Comparison of ENCODE assay signal across 10 cellular contexts in genomic region chr2:242010567-242011513, GRCh38.
DNase-seq lines count a peak whose midpoint lies in the region; ATAC-seq and TF ChIP-seq lines count a peak whose summit lies in the region.
"Had no signal": no experiment of that assay in that cellular context is flagged by ENCODE, and none has a peak within 500 bp of the region (broad histone marks: within the 10 kb centered on the region; RNA-seq: fewer than 3 reads in every experiment).

No MANE protein-coding gene starts in this region.

- DNase-seq in activated CD4-positive, alpha-beta T cell treated with anti-CD3 and anti-CD28 coated beads for 36 hours, result peak; percentile 39
- DNase-seq in activated CD4-positive, alpha-beta T cell treated with anti-CD3 and anti-CD28 coated beads, Interleukin-2, amount 50 U/mL, for 4 hours, result no peak
- peak; percentile 14 for DNase-seq in SW480 (ENCODE audit: low spot score)
- no peak for DNase-seq in chondrocyte (ENCODE audit: low spot score)
- peak; percentile 13 to 16 for DNase-seq in stimulated activated CD8-positive, alpha-beta memory T cell treated with anti-CD3 and anti-CD28 coated beads, Interleukin-15, amount 100 ng/mL, for 48 hours (ENCODE audit: low read depth in 2 of 2)
- DNase-seq in GM03348 (ENCODE audit: low spot score), result no peak
- no peak for DNase-seq in activated T-helper 2 cell treated with anti-CD3 and anti-CD28 coated beads, Interferon-gamma antibody, Interleukin-2, Interleukin-4, amounts not matched to agents 10 μg/mL and 5 μg/mL and 100 μg/mL, durations not matched to agents 14 hours and 24 hours and 36 hours (ENCODE audit: low spot score)
- DNase-seq: NCI-H1417 had no signal

- TF ChIP-seq CTCF in chondrocyte (IDR thresholded peaks at IDR 0.05), result no peak

- intact Hi-C loops in activated CD4-positive, alpha-beta T cell treated with anti-CD3 and anti-CD28 coated beads for 36 hours (cut with DNase I, micrococcal nuclease), result loop anchor here in 1 of 2 experiments (2.0 kb wide), 1 partner anchor 44 kb away; no protein-coding TSS in a partner anchor
- intact Hi-C loops in activated T-helper 2 cell treated with anti-CD3 and anti-CD28 coated beads, Interferon-gamma antibody, Interleukin-2, Interleukin-4, amounts not matched to agents 10 μg/mL and 5 μg/mL and 100 μg/mL, durations not matched to agents 14 hours and 24 hours and 36 hours (cut with micrococcal nuclease), result no loop called here

- H3K4me3 Mint-ChIP-seq in activated CD4-positive, alpha-beta T cell treated with anti-CD3 and anti-CD28 coated beads for 36 hours, result no peak overlapping the region
- H3K4me3 Mint-ChIP-seq in chondrocyte (ENCODE audit: unreplicated experiment), result no peak overlapping the region
- H3K4me3 Mint-ChIP-seq in activated T-helper 2 cell treated with anti-CD3 and anti-CD28 coated beads, Interferon-gamma antibody, Interleukin-2, Interleukin-4, amounts not matched to agents 10 μg/mL and 5 μg/mL and 100 μg/mL, durations not matched to agents 14 hours and 24 hours and 36 hours (ENCODE audit: low read depth), result no peak overlapping the region
- H3K4me3 Mint-ChIP-seq: brain had no signal

- POLR2A ChIA-PET in activated CD4-positive, alpha-beta T cell treated with anti-CD3 and anti-CD28 coated beads for 36 hours (lab: Charles Lee), result no interaction called here

- peaks cover 5% of the 10 kb centered on the region for H3K4me1 Mint-ChIP-seq in activated CD4-positive, alpha-beta T cell treated with anti-CD3 and anti-CD28 coated beads for 36 hours
- no peaks in the 10 kb centered on the region for H3K4me1 Mint-ChIP-seq in chondrocyte (ENCODE audit: low read depth)
- peaks cover 9% of the 10 kb centered on the region for H3K4me1 Mint-ChIP-seq in activated T-helper 2 cell treated with anti-CD3 and anti-CD28 coated beads, Interferon-gamma antibody, Interleukin-2, Interleukin-4, amounts not matched to agents 10 μg/mL and 5 μg/mL and 100 μg/mL, durations not matched to agents 14 hours and 24 hours and 36 hours (ENCODE audit: low read depth)
- H3K4me1 Mint-ChIP-seq: brain had no signal

- no peak overlapping the region for H3K27ac Mint-ChIP-seq in activated CD4-positive, alpha-beta T cell treated with anti-CD3 and anti-CD28 coated beads for 36 hours
- H3K27ac Mint-ChIP-seq in chondrocyte (ENCODE audit: unreplicated experiment), result peak overlapping the region; percentile 8
- no peak overlapping the region for H3K27ac Mint-ChIP-seq in activated T-helper 2 cell treated with anti-CD3 and anti-CD28 coated beads, Interferon-gamma antibody, Interleukin-2, Interleukin-4, amounts not matched to agents 10 μg/mL and 5 μg/mL and 100 μg/mL, durations not matched to agents 14 hours and 24 hours and 36 hours
- H3K27ac Mint-ChIP-seq: brain had no signal

- CTCF ChIA-PET in activated CD4-positive, alpha-beta T cell treated with anti-CD3 and anti-CD28 coated beads for 36 hours (lab: Charles Lee), result interaction anchor here (0.8 to 1.4 kb wide), 2 partner anchors 8 to 60 kb away, joined by 3 to 4 read pairs; no protein-coding TSS in a partner anchor

- H3K9me3 Mint-ChIP-seq in activated CD4-positive, alpha-beta T cell treated with anti-CD3 and anti-CD28 coated beads for 36 hours (ENCODE audit: low read depth), result no peaks in the 10 kb centered on the region
- H3K9me3 Mint-ChIP-seq in chondrocyte (ENCODE audit: low read depth), result peaks cover 4% of the 10 kb centered on the region
- H3K9me3 Mint-ChIP-seq in activated T-helper 2 cell treated with anti-CD3 and anti-CD28 coated beads, Interferon-gamma antibody, Interleukin-2, Interleukin-4, amounts not matched to agents 10 μg/mL and 5 μg/mL and 100 μg/mL, durations not matched to agents 14 hours and 24 hours and 36 hours, result peaks cover 5% of the 10 kb centered on the region
- H3K9me3 Mint-ChIP-seq: brain had no signal

- H3K27me3 Mint-ChIP-seq in activated CD4-positive, alpha-beta T cell treated with anti-CD3 and anti-CD28 coated beads for 36 hours, result no peaks in the 10 kb centered on the region
- H3K27me3 Mint-ChIP-seq in chondrocyte (ENCODE audit: low read depth), result peaks cover 12% of the 10 kb centered on the region
- peaks cover 9% of the 10 kb centered on the region for H3K27me3 Mint-ChIP-seq in activated T-helper 2 cell treated with anti-CD3 and anti-CD28 coated beads, Interferon-gamma antibody, Interleukin-2, Interleukin-4, amounts not matched to agents 10 μg/mL and 5 μg/mL and 100 μg/mL, durations not matched to agents 14 hours and 24 hours and 36 hours (ENCODE audit: low read depth)

- H3K36me3 Mint-ChIP-seq in activated CD4-positive, alpha-beta T cell treated with anti-CD3 and anti-CD28 coated beads for 36 hours (ENCODE audit: low read depth), result no peaks in the 10 kb centered on the region
- no peaks in the 10 kb centered on the region for H3K36me3 Mint-ChIP-seq in chondrocyte (ENCODE audit: low read depth)
- no peaks in the 10 kb centered on the region for H3K36me3 Mint-ChIP-seq in activated T-helper 2 cell treated with anti-CD3 and anti-CD28 coated beads, Interferon-gamma antibody, Interleukin-2, Interleukin-4, amounts not matched to agents 10 μg/mL and 5 μg/mL and 100 μg/mL, durations not matched to agents 14 hours and 24 hours and 36 hours (ENCODE audit: low read depth)
- H3K36me3 Mint-ChIP-seq: brain had no signal

- peak; percentile 47 for ATAC-seq in activated CD4-positive, alpha-beta T cell treated with anti-CD3 and anti-CD28 coated beads for 36 hours
- ATAC-seq in GM19324 (IDR thresholded peaks at IDR 0.05; ENCODE audit: low FRiP score, unreplicated experiment), result no peak

Comparison
In these comparisons a context has a peak if more than half of its experiments do, and no peak if none do; other contexts are left out.
1. DNase-seq: peak in activated CD4-positive, alpha-beta T cell treated with anti-CD3 and anti-CD28 coated beads for 36 hours (single experiment), SW480 (single experiment) and stimulated activated CD8-positive, alpha-beta memory T cell treated with anti-CD3 and anti-CD28 coated beads, Interleukin-15, amount 100 ng/mL, for 48 hours (2 of 2); none in activated CD4-positive, alpha-beta T cell treated with anti-CD3 and anti-CD28 coated beads, Interleukin-2, amount 50 U/mL, for 4 hours (0 of 2), chondrocyte (single experiment), GM03348 (single experiment) and activated T-helper 2 cell treated with anti-CD3 and anti-CD28 coated beads, Interferon-gamma antibody, Interleukin-2, Interleukin-4, amounts not matched to agents 10 μg/mL and 5 μg/mL and 100 μg/mL, durations not matched to agents 14 hours and 24 hours and 36 hours (single experiment).